ENCODE assay signal across 9 cellular contexts in the genomic region with DNA sequence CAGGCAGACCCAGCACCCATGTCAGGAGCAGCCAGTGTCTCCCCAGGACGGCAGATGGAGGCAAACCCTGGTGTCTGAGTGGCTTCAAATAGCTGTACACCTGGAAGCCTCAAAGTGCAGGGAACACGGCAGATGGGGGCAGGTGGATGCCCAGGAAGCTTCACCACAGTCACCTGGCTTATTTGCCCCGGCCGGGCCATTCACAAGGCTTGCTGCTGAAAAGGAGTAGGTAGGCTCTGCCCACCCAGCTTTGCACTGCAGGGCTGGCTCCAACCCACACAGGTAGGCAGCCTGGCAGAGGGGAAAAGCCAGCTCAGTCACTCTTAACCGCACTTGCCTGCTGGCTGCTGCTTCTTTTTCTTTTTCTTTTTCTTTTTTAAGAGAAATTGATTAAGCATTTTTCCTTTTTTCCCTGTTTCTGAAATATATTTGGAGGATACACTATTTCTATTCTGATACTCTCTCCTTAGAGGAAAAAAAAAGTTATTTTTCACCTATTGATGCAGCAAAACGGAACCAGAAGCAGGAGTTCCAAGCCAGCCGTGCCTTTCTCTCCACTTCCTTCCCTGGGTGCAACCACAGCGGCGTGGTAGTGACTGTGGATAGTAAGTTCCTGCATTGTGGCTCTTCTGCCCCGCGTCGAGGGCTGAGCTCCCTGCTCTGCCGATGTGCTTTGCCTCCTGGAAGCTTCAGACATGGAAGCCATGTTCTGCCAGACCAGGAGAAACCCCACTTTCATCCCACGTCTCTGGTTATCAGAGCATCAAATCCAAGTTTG.
DNase-seq lines count a peak whose midpoint lies in the region; ATAC-seq and TF ChIP-seq lines count a peak whose summit lies in the region.
"Had no signal": no experiment of that assay in that cellular context is flagged by ENCODE, and none has a peak within 500 bp of the region (broad histone marks: within the 10 kb centered on the region; RNA-seq: fewer than 3 reads in every experiment).

No MANE protein-coding gene starts in this region.

- peaks cover 33% of the 10 kb centered on the region for H3K4me1 Mint-ChIP-seq in activated naive CD8-positive, alpha-beta T cell treated with anti-CD3 and anti-CD28 coated beads for 36 hours

- H3K4me3 Mint-ChIP-seq in activated naive CD8-positive, alpha-beta T cell treated with anti-CD3 and anti-CD28 coated beads for 36 hours, result peak overlapping the region; percentile 55

- H2AFZ ChIP-seq in DND-41 (ENCODE audit: low read depth, low read length), result peak overlapping the region; percentile 40; the same call in 1 of the 2 replicates

- H3K36me3 Mint-ChIP-seq in activated naive CD8-positive, alpha-beta T cell treated with anti-CD3 and anti-CD28 coated beads for 36 hours, result no peaks in the 10 kb centered on the region

- no peak for TF ChIP-seq CTCF in DND-41 (IDR thresholded peaks at IDR 0.05; ENCODE audit: borderline replicate concordance, extremely low read depth, low read length, poor library complexity, severe bottlenecking)
- no peak for TF ChIP-seq CTCF in coronary artery (IDR thresholded peaks at IDR 0.05)

- no peaks in the 10 kb centered on the region for H4K20me1 ChIP-seq in DND-41 (ENCODE audit: insufficient read depth, low read length)

- H3K4me3 ChIP-seq in DND-41 (ENCODE audit: low read depth in 1 of 2, low read length in 2 of 2) (0 out of 4 replicates have a peak overlapping the region, but pooled peaks of 1 of the 2 experiments have one; percentile 0), coronary artery (no peak overlapping the region)

- H3K27me3 Mint-ChIP-seq in activated naive CD8-positive, alpha-beta T cell treated with anti-CD3 and anti-CD28 coated beads for 36 hours, result peaks cover 5% of the 10 kb centered on the region

- H3K9ac ChIP-seq in DND-41 (ENCODE audit: low read depth, low read length), result no peak overlapping the region

- H3K4me2 ChIP-seq in DND-41 (ENCODE audit: insufficient read depth, low read length), result peak overlapping the region; percentile 52

- H3K9me3 Mint-ChIP-seq in activated naive CD8-positive, alpha-beta T cell treated with anti-CD3 and anti-CD28 coated beads for 36 hours, result peaks cover 2% of the 10 kb centered on the region

- no peaks in the 10 kb centered on the region for H3K9me3 ChIP-seq in DND-41 (ENCODE audit: insufficient read depth, low read length, severe bottlenecking)

- H3K79me2 ChIP-seq in DND-41 (ENCODE audit: insufficient read depth, low read length), result no peaks in the 10 kb centered on the region

- H3K27ac Mint-ChIP-seq in activated naive CD8-positive, alpha-beta T cell treated with anti-CD3 and anti-CD28 coated beads for 36 hours, result peak overlapping the region; percentile 44

- H3K27ac ChIP-seq in DND-41 (ENCODE audit: low read length) (peak overlapping the region; percentile 7; the same call in 1 of the 2 replicates), coronary artery (no peak overlapping the region)

- no peaks in the 10 kb centered on the region for H3K27me3 ChIP-seq in DND-41 (ENCODE audit: insufficient read depth, low read length, poor library complexity)

- DNase-seq in DND-41 (peak; percentile 59), T-helper 22 cell (ENCODE audit: low read depth) (peak; percentile 21), NCI-H1417 (lab: John Stamatoyannopoulos, UW) (no peak), hippocampal formation (lab: John Stamatoyannopoulos, UW) (no peak), coronary artery (ENCODE audit: low spot score) (no peak)
- DNase-seq in activated naive CD8-positive, alpha-beta T cell treated with anti-CD3 and anti-CD28 coated beads for 36 hours, result peak; percentile 29
- DNase-seq in stimulated activated CD4-positive, alpha-beta T cell treated with anti-CD3 and anti-CD28 coated beads, Interleukin-1b, Interleukin-23, amount 100 ng/mL, for 48 hours, result peak; percentile 31
- DNase-seq: NCI-H510A treated with DMSO at 0.1 percent for 48 hours had no signal

- ATAC-seq in DND-41 (ENCODE audit: insufficient read depth, low read depth) (peak; percentile 67), GM21723 (IDR thresholded peaks at IDR 0.05; ENCODE audit: unreplicated experiment) (no peak)

- peaks cover 37% of the 10 kb centered on the region for H3K4me1 ChIP-seq in DND-41 (ENCODE audit: insufficient read depth, low read length)

- no peaks in the 10 kb centered on the region for H3K36me3 ChIP-seq in DND-41 (ENCODE audit: insufficient read depth, low read length)

Comparison
In these comparisons a context has a peak if more than half of its experiments do, and no peak if none do; other contexts are left out.
1. DNase-seq: peak in DND-41 (single experiment), T-helper 22 cell (single experiment), activated naive CD8-positive, alpha-beta T cell treated with anti-CD3 and anti-CD28 coated beads for 36 hours (single experiment) and stimulated activated CD4-positive, alpha-beta T cell treated with anti-CD3 and anti-CD28 coated beads, Interleukin-1b, Interleukin-23, amount 100 ng/mL, for 48 hours (single experiment); none in NCI-H1417 (0 of 3), hippocampal formation (0 of 2) and coronary artery (single experiment).